ENCODE assay signal across 12 cellular contexts in the genomic region with DNA sequence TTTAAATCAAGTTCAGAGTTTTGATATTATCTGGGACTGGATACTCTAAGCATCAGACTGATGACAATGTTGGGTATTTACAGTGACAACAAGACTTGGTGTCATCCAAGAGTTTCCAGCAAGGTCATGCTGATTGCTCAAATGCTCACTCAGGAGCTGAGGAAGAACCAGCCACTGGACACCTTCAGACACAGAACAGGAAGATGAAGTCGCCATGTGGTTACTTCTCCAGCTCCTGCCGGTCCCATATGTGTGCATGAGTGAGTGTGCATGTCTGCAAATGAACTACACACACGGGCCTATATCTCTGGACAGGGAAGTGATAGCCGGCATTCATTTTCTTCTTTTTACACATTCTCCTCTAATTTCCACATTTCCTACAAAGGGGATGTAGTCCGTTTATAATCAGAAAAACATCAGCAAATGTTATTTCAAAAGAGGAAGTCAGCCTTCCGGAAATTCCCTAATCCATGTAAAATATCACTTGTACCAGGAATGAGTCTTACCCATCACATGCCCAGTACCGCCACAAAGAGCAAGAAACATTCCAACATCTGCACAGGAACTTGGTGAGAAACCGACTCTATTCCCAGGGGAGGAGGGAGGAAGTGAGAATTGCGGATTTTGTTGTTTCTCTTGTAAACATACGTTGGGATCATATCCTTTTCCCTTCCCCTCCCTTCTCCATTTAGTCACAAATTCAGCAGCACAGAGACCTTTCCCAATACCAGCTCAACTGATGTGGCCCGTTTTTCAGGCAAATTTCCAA. TPM values are rescaled to one million over a fixed set of nuclear protein-coding genes. Genes with fewer than 3 reads are reported as not detected.
DNase-seq lines count a peak whose midpoint lies in the region; ATAC-seq, FAIRE-seq and TF ChIP-seq lines count a peak whose summit lies in the region.
"Had no signal": no experiment of that assay in that cellular context is flagged by ENCODE, and none has a peak within 500 bp of the region (broad histone marks: within the 10 kb centered on the region; RNA-seq: fewer than 3 reads in every experiment).

No MANE protein-coding gene starts in this region.

- FAIRE-seq in GM12878 (lab: Jason Lieb, UNC) = no peak
- no peak for FAIRE-seq in D721Med (lab: Jason Lieb, UNC)

- H2AFZ ChIP-seq in GM12878 (ENCODE audit: control insufficient read depth, low read depth, low read length) = no peak overlapping the region

- H3K9me3 ChIP-seq in GM12878 (replicated peaks; ENCODE audit: control insufficient read depth, insufficient read depth, low read length) (no peaks in the 10 kb centered on the region), HAP-1 (no peaks in the 10 kb centered on the region)

- RAD21 ChIA-PET in GM12878 (lab: Charles Lee; ENCODE audit: unreplicated experiment) = interaction anchor here (0.6 kb wide), 1 partner anchor 30 kb away, joined by 3 read pairs; no protein-coding TSS in a partner anchor

- intact Hi-C loops in GM12878 (cut with micrococcal nuclease; ENCODE audit: unreplicated experiment) = no loop called here

- H3K27ac ChIP-seq in GM12878 (ENCODE audit: control insufficient read depth, insufficient read depth) = no peak overlapping the region

- WGBS in GM12878 (ENCODE audit: insufficient coverage, insufficient replicate concordance, low lambda C conversion rate, missing lambda C conversion rate) = 12% methylated on average over 11 of the region's 11 CpGs

- CTCF ChIA-PET in GM12878 (lab: Yijun Ruan, JAX) = no interaction called here

- no peak overlapping the region for H3K9ac ChIP-seq in GM12878 (ENCODE audit: control insufficient read depth, insufficient read depth, low read length)

- H3K36me3 ChIP-seq in GM12878 (ENCODE audit: control insufficient read depth in 2 of 2, insufficient read depth in 2 of 2, low read length in 1 of 2) (no peaks in the 10 kb centered on the region), HAP-1 (replicated peaks) (no peaks in the 10 kb centered on the region)

- BruUV-seq in GM12878 (replicated peaks; lab: Mats Ljungman, UMichigan) = no TSS peak

- in situ Hi-C loops in GM12878 (cut with MboI) = no loop called here
- in situ Hi-C loops in HAP-1 (cut with MboI; ENCODE audit: low sequenced_read_pairs) = no loop called here

- no peak overlapping the region for H3K4me2 ChIP-seq in GM12878 (ENCODE audit: control insufficient read depth, insufficient read depth)

- no peak for TF ChIP-seq RAD21 in GM12878 (IDR thresholded peaks at IDR 0.05; ENCODE audit: insufficient read depth, low read depth, low read length)

- POLR2A ChIA-PET in GM12878 (lab: Charles Lee) = no interaction called here

- DNase-seq in AG09309 (ENCODE audit: low read depth) (peak; percentile 91), HT1080 (ENCODE audit: low read depth) (peak; percentile 97), GM12878 (ENCODE audit: low read depth, low spot score) (no peak), left lobe of liver (ENCODE audit: low spot score) (no peak), NCI-H1930 (lab: John Stamatoyannopoulos, UW) (no peak), D721Med (ENCODE audit: insufficient read length, low spot score) (no peak), HAP-1 (ENCODE audit: low spot score in 2 of 2) (no peak)
- DNase-seq: activated CD8-positive, alpha-beta memory T cell treated with anti-CD3 and anti-CD28 coated beads, Interleukin-2, amount 50 U/mL, for 4 hours; DMS79; endodermal cell; stimulated activated CD4-positive, alpha-beta T cell treated with anti-CD3 and anti-CD28 coated beads, Interleukin-4, amount 100 ng/mL, for 24 hours had no signal

- TF ChIP-seq POLR2A in GM12878 (IDR thresholded peaks at IDR 0.05; ENCODE audit: low read depth, low read length) = no peak

- H3K79me2 ChIP-seq in GM12878 (ENCODE audit: control insufficient read depth, insufficient read depth, low read length) = no peaks in the 10 kb centered on the region

- no peak for TF ChIP-seq EP300 in GM12878 (IDR thresholded peaks at IDR 0.05; ENCODE audit: borderline replicate concordance in 1 of 2, control insufficient read depth in 1 of 2, low read depth in 2 of 2, low read length in 2 of 2)

- H3K4me1 ChIP-seq in GM12878 (ENCODE audit: control insufficient read depth, insufficient read depth, low read length) (no peaks in the 10 kb centered on the region), HAP-1 (no peaks in the 10 kb centered on the region)

- SMC1A ChIA-PET in GM12878 (lab: Charles Lee; ENCODE audit: uncharacterized antibody, unreplicated experiment) = interaction anchor here (0.6 kb wide), 1 partner anchor 289 kb away, joined by 4 read pairs; no protein-coding TSS in a partner anchor

- H4K20me1 ChIP-seq in GM12878 (ENCODE audit: control insufficient read depth, insufficient read depth) = no peaks in the 10 kb centered on the region

- ATAC-seq in GM12878 = no peak
- peak; percentile 10 for ATAC-seq in left lobe of liver
- ATAC-seq in GM21367 (IDR thresholded peaks at IDR 0.05; ENCODE audit: unreplicated experiment) = no peak

- H3K4me3 ChIP-seq in AG09309 (ENCODE audit: control insufficient read depth, low read depth, low read length) = no peak overlapping the region
- H3K4me3 ChIP-seq in GM12878 = no peak overlapping the region
- no peak overlapping the region for H3K4me3 ChIP-seq in HAP-1

- H3K27me3 ChIP-seq in GM12878 (replicated peaks in 1 of 2; ENCODE audit: control insufficient read depth in 2 of 2, insufficient read depth in 2 of 2, low read length in 1 of 2) (no peaks in the 10 kb centered on the region), HAP-1 (ENCODE audit: low read depth) (peaks cover 3% of the 10 kb centered on the region; the same call in 1 of the 2 replicates)

- no peak for TF ChIP-seq CTCF in AG09309 (IDR thresholded peaks at IDR 0.05; ENCODE audit: control insufficient read depth, insufficient read depth, low read depth, low read length, missing control alignments)
- TF ChIP-seq CTCF in GM12878 (IDR thresholded peaks at IDR 0.05 in 2 of 3, conservative IDR thresholded peaks at IDR 0.05 in 1 of 3; ENCODE audit: control insufficient read depth in 2 of 3, extremely low read depth in 1 of 3, insufficient read depth in 1 of 3, low read depth in 3 of 3, low read length in 3 of 3) = no peak
- no peak for TF ChIP-seq CTCF in D721Med (IDR thresholded peaks at IDR 0.05; ENCODE audit: insufficient read depth, missing control alignments)

TF ChIP-seq in GM12878, 131 proteins besides CTCF, POLR2A, EP300 and RAD21:
- TF ChIP-seq IKZF2 (IDR thresholded peaks at IDR 0.05) (0 out of 4 replicates have a peak, but pooled peaks have one; percentile 12 to 14), SPI1 (IDR thresholded peaks at IDR 0.05; ENCODE audit: borderline replicate concordance, insufficient read depth, low read depth, low read length) (peak; percentile 34; the same call in 1 of the 2 replicates)
- TF ChIP-seq, protein P1, sequence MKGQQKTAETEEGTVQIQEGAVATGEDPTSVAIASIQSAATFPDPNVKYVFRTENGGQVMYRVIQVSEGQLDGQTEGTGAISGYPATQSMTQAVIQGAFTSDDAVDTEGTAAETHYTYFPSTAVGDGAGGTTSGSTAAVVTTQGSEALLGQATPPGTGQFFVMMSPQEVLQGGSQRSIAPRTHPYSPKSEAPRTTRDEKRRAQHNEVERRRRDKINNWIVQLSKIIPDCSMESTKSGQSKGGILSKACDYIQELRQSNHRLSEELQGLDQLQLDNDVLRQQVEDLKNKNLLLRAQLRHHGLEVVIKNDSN (IDR thresholded peaks at IDR 0.05; ENCODE audit: borderline replicate concordance, extremely low read length, insufficient read depth, low read depth, low read length) = no peak

RNA-seq across cellular contexts. Expression of a gene that starts 10.8 kb away (rescaled TPM):
- 8.1 and 10.6 TPM in 2 replicates for total RNA-seq in HT1080 (2014; rRNA removed; shearing (Covaris generic))
- polyA plus RNA-seq in HT1080 (2015; cell fraction: cytosol; rRNA removed) = 8.8 and 11.3 TPM in 2 replicates
- 65.7 and 89.6 TPM in 2 replicates for polyA plus RNA-seq in HT1080 (2015; cell fraction: nucleus; rRNA removed)
- total RNA-seq in GM12878 (2013; cell fraction: nucleolus; rRNA removed) = not detected in 2 replicates
- total RNA-seq in GM12878 (2014; rRNA removed) (not detected in 2 replicates), GM12878 (2014; rRNA removed; fragmentation: Illumina TruSeq; extraction: Trizol) (not detected in 2 replicates), GM12878 (2021) (not detected in 2 replicates), left lobe of liver (not detected)
- polyA plus RNA-seq in GM12878 (2011; ENCODE audit: low read depth) = not detected
- polyA plus RNA-seq in GM12878 (2011; rRNA removed) (0.19 and 0.62 TPM in 2 replicates), GM12878 (2014; fragmentation: Illumina TruSeq; extraction: Trizol) (not detected in 2 replicates), GM12878 (2014; fragmentation: Nextera tagmentation; extraction: Ambion mirVana) (not detected), GM12878 (2014; rRNA removed) (not detected in 2 replicates), GM12878 (2016; fragmentation: Nextera tagmentation; extraction: Ambion mirVana) (not detected)
- 0.03 and 0.07 TPM in 2 replicates for polyA plus RNA-seq in GM12878 (2011; cell fraction: cytosol; rRNA removed)
- 0.33 and 0.42 TPM in 2 replicates for polyA plus RNA-seq in GM12878 (2011; cell fraction: nucleus; rRNA removed)
- not detected in 2 replicates for polyA plus RNA-seq in GM12878 (2012)
- polyA minus RNA-seq in GM12878 (2011; rRNA and poly(A)+ RNA removed) = not detected in 2 replicates
- not detected in 2 replicates for polyA minus RNA-seq in GM12878 (2011; cell fraction: cytosol; rRNA and poly(A)+ RNA removed)
- not detected in 2 replicates for polyA minus RNA-seq in GM12878 (2011; cell fraction: nucleus; rRNA and poly(A)+ RNA removed)
- total RNA-seq: endodermal cell had no signal

Comparison
In these comparisons a context has a peak if more than half of its experiments do, and no peak if none do; other contexts are left out.
1. DNase-seq: peak in AG09309 (single experiment) and HT1080 (single experiment); none in GM12878 (single experiment), left lobe of liver (single experiment), NCI-H1930 (0 of 2), D721Med (single experiment) and HAP-1 (0 of 2).